ENCODE assay signal across 1 cellular context in the genomic region with DNA sequence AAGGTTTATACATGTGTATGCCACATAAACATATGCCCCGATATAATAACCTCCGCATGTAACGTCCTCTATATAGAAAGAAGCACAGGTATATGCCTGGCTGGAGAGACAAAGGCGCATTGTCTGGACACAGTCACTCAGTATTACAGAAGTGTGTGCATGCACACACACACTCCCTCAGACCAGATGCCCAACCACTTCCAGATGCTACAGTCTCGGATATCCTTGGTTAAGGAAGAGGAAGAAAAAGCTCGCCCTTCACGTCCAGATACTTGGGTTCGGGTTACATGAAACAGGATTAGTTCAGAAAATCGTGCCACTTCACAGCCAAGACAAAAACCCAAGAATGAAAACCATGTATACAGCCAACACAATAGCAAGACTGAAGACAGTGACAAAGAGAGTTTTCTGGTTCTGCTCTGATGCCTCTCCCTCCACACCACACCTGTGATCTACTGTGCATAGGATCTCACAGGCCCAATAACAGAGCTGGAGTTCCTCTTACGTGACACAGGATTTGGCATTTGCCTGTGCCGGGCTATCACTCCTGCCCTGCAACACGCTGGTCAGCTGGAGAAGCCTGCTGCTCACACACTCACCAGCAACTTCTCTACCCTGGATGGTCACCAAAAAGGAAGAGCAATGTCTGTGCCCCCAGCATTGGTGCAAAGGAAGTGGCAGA.
A peak's percentile ranks its signal among the peaks of the same experiment; 100 is the strongest.
TF ChIP-seq lines count a peak whose summit lies in the region.

No MANE protein-coding gene starts in this region.

TF ChIP-seq in H1, 55 proteins besides CTCF, POLR2A, EP300 and RAD21:
- TF ChIP-seq RXRA (IDR thresholded peaks at IDR 0.05; ENCODE audit: insufficient read depth, low read depth, low read length) (no peak), SIN3A (conservative IDR thresholded peaks at IDR 0.05 in 1 of 2, IDR thresholded peaks at IDR 0.05 in 1 of 2; ENCODE audit: low read depth in 1 of 2, low read length in 2 of 2) (0 out of 4 replicates have a peak, but pooled peaks of 1 of the 2 experiments have one; percentile 28), TBP (IDR thresholded peaks at IDR 0.05; ENCODE audit: low read depth, low read length) (no peak), RNF2 (IDR thresholded peaks at IDR 0.05; ENCODE audit: borderline replicate concordance, low read depth, low read length, missing control alignments, poor library complexity, severe bottlenecking) (no peak)
